In the genomic region with DNA sequence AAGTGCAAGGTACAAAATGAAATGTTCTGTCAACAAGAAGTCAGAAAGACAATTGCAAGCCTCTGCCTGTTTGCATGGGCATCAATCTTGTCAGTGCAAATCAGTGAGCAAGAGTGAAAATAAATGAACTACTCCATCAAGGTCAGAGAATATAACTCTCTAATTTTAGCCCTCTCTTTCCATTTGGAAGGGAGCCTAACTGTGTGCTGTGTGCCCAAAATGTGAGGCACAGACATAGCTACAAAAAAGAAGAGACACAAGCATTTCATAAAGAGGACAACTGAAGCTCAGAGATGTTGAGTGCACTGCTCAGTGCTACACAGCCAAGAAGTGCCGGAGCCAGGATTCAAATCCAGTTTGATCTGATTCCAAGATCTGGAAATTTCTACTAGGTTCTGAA, we compare ENCODE assay signal across 6 cellular contexts.
"Had no signal": no experiment of that assay in that cellular context is flagged by ENCODE, and none has a peak within 500 bp of the region (broad histone marks: within the 10 kb centered on the region; RNA-seq: fewer than 3 reads in every experiment).

No MANE protein-coding gene starts in this region.

- DNase-seq: H9, HCEC 1CT had no signal

- H3K4me3 ChIP-seq: GM23338 had no signal

- ATAC-seq: GM23338, HepG2 had no signal

- H3K27ac ChIP-seq: HL-60 had no signal

- H3K4me1 Mint-ChIP-seq: GM23338, H9, IgD-negative memory B cell had no signal

- H3K4me3 Mint-ChIP-seq: GM23338, H9, IgD-negative memory B cell had no signal

- H3K36me3 Mint-ChIP-seq: IgD-negative memory B cell had no signal

- H3K27ac Mint-ChIP-seq: GM23338, H9, IgD-negative memory B cell had no signal

- H3K9me3 Mint-ChIP-seq: GM23338, H9 had no signal
